In genomic region chr5:71782393-71782770, GRCh38 we compare ENCODE assay signal across 8 cellular contexts.
DNase-seq lines count a peak whose midpoint lies in the region; ATAC-seq and TF ChIP-seq lines count a peak whose summit lies in the region.

No MANE protein-coding gene starts in this region.

- H2AFZ ChIP-seq in PC-3 (ENCODE audit: low read length), result peak overlapping the region; percentile 90

- no peak overlapping the region for H3K27ac ChIP-seq in PC-3 (ENCODE audit: low read length)

- no peaks in the 10 kb centered on the region for H4K20me1 ChIP-seq in PC-3 (ENCODE audit: low read length)

- no peaks in the 10 kb centered on the region for H3K36me3 Mint-ChIP-seq in naive thymus-derived CD8-positive, alpha-beta T cell

- H3K9me3 ChIP-seq in PC-3 (ENCODE audit: low read length), result no peaks in the 10 kb centered on the region

- H3K9ac ChIP-seq in PC-3 (ENCODE audit: low read length), result no peak overlapping the region

- TF ChIP-seq CTCF in PC-3 (conservative IDR thresholded peaks at IDR 0.05; ENCODE audit: low read depth, low read length), result no peak

- H3K4me2 ChIP-seq in PC-3 (ENCODE audit: low read length), result peak overlapping the region; percentile 87; the same call in 1 of the 2 replicates

- no peaks in the 10 kb centered on the region for H3K79me2 ChIP-seq in PC-3 (ENCODE audit: low read length)

- H3K27me3 ChIP-seq in PC-3 (ENCODE audit: low read length), result no peaks in the 10 kb centered on the region

- H3K9me3 Mint-ChIP-seq in naive thymus-derived CD8-positive, alpha-beta T cell, result no peaks in the 10 kb centered on the region

- no peaks in the 10 kb centered on the region for H3F3A ChIP-seq in PC-3 (ENCODE audit: low read length, unreplicated experiment)

- DNase-seq in PC-3 (no peak), NCI-H2081 (lab: John Stamatoyannopoulos, UW) (no peak), globus pallidus (ENCODE audit: low spot score) (no peak), superior temporal gyrus (ENCODE audit: extremely low spot score) (no peak)
- no peak for DNase-seq in naive thymus-derived CD8-positive, alpha-beta T cell
- no peak for DNase-seq in activated CD8-positive, alpha-beta memory T cell treated with anti-CD3 and anti-CD28 coated beads for 24 hours

- H3K4me1 Mint-ChIP-seq in naive thymus-derived CD8-positive, alpha-beta T cell, result peaks cover 5 to 16% (median 14%) of the 10 kb centered on the region in 4 donors

- peak overlapping the region in 6 of 10 donors; percentile 55 to 79 (median 62) for H3K4me3 Mint-ChIP-seq in naive thymus-derived CD8-positive, alpha-beta T cell

- H3K36me3 ChIP-seq in PC-3 (ENCODE audit: low read depth, low read length), result no peaks in the 10 kb centered on the region

- peaks cover 5% of the 10 kb centered on the region; the same call in 1 of the 2 replicates for H3K4me1 ChIP-seq in PC-3 (ENCODE audit: insufficient read depth, low read length)

- H3K27ac Mint-ChIP-seq in naive thymus-derived CD8-positive, alpha-beta T cell, result peak overlapping the region in 6 of 10 donors; percentile 17 to 83 (median 69)

- peak; percentile 36 for ATAC-seq in GM18867 (IDR thresholded peaks at IDR 0.05; ENCODE audit: unreplicated experiment)
- peak; percentile 29 for ATAC-seq in GM21737 (IDR thresholded peaks at IDR 0.05; ENCODE audit: unreplicated experiment)
- no peak for ATAC-seq in PC-3
- ATAC-seq in naive thymus-derived CD8-positive, alpha-beta T cell, result no peak

- BruUV-seq in PC-3 (replicated peaks; lab: Mats Ljungman, UMichigan), result no TSS peak

- peaks cover 3 to 17% (median 9%) of the 10 kb centered on the region in 5 donors for H3K27me3 Mint-ChIP-seq in naive thymus-derived CD8-positive, alpha-beta T cell

- CTCF ChIA-PET in PC-3 (lab: Charles Lee), result interaction anchor here (1.1 kb wide), 1 partner anchor 140 kb away, joined by 3 read pairs; no protein-coding TSS in a partner anchor

- intact Hi-C loops in PC-3 (cut with micrococcal nuclease), result loop anchor here (2.0 kb wide), 1 partner anchor 236 kb away; no protein-coding TSS in a partner anchor

- POLR2A ChIA-PET in PC-3 (lab: Charles Lee; ENCODE audit: unreplicated experiment), result no interaction called here
- POLR2A ChIA-PET in naive thymus-derived CD8-positive, alpha-beta T cell (lab: Charles Lee), result no interaction called here

- H3K9me2 ChIP-seq in PC-3 (replicated peaks; ENCODE audit: low read length), result no peaks in the 10 kb centered on the region

- H3K4me3 ChIP-seq in PC-3 (ENCODE audit: low read length), result no peak overlapping the region

Comparison
In these comparisons a context has a peak if more than half of its experiments do, and no peak if none do; other contexts are left out.
1. ATAC-seq: peak in GM18867 (single experiment) and GM21737 (single experiment); none in PC-3 (single experiment) and naive thymus-derived CD8-positive, alpha-beta T cell (0 of 2).